1 cellular context compared by ENCODE assay signal in the genomic region with DNA sequence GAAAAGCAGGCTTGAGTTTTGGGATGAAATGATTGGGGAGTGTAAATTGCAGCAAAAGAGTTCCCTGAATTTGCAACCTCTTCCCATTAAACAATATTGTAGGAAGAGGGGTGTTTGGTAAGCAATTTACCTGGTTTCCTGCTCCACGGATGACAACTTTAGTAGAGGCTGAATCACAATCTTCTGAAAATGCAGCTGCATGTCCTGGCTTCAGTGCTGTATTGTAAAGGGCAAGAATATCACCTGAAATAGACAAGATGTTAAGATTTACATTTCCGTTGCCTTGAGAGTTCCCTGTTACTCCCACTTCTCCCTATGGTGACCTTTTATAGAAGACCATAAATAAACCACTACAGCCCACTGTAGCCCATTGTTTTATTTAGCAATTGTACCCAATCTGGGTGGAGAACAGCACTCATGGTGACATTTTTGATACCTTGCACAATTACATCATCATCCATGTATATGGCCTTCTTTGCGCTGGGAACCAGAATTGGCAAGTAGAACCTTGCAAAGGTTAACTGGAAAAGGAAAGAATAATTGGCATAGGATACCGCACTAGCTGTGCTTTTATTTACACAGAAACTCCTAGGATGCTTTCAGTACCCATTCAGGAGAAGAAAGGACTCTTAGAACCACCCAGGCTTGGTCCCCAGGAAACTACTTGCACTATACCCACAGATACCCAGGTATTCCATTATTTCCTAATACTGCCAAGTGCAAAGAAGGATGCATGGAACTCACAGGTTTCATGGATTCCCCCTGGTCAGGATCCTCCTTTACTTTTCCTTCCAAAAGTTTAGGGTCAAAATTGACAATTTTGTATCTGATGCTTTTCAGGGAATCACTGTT.
TF ChIP-seq lines count a peak whose summit lies in the region.

No MANE protein-coding gene starts in this region.

TF ChIP-seq in GM23338, 12 proteins besides CTCF, POLR2A, EP300 and RAD21:
- no peak for TF ChIP-seq CREB1 (CRISPR knock-in tag; IDR thresholded peaks at IDR 0.05; ENCODE audit: low read depth)
- TF ChIP-seq ZNF114 (CRISPR knock-in tag; IDR thresholded peaks at IDR 0.05): no peak
- TF ChIP-seq, protein P1, sequence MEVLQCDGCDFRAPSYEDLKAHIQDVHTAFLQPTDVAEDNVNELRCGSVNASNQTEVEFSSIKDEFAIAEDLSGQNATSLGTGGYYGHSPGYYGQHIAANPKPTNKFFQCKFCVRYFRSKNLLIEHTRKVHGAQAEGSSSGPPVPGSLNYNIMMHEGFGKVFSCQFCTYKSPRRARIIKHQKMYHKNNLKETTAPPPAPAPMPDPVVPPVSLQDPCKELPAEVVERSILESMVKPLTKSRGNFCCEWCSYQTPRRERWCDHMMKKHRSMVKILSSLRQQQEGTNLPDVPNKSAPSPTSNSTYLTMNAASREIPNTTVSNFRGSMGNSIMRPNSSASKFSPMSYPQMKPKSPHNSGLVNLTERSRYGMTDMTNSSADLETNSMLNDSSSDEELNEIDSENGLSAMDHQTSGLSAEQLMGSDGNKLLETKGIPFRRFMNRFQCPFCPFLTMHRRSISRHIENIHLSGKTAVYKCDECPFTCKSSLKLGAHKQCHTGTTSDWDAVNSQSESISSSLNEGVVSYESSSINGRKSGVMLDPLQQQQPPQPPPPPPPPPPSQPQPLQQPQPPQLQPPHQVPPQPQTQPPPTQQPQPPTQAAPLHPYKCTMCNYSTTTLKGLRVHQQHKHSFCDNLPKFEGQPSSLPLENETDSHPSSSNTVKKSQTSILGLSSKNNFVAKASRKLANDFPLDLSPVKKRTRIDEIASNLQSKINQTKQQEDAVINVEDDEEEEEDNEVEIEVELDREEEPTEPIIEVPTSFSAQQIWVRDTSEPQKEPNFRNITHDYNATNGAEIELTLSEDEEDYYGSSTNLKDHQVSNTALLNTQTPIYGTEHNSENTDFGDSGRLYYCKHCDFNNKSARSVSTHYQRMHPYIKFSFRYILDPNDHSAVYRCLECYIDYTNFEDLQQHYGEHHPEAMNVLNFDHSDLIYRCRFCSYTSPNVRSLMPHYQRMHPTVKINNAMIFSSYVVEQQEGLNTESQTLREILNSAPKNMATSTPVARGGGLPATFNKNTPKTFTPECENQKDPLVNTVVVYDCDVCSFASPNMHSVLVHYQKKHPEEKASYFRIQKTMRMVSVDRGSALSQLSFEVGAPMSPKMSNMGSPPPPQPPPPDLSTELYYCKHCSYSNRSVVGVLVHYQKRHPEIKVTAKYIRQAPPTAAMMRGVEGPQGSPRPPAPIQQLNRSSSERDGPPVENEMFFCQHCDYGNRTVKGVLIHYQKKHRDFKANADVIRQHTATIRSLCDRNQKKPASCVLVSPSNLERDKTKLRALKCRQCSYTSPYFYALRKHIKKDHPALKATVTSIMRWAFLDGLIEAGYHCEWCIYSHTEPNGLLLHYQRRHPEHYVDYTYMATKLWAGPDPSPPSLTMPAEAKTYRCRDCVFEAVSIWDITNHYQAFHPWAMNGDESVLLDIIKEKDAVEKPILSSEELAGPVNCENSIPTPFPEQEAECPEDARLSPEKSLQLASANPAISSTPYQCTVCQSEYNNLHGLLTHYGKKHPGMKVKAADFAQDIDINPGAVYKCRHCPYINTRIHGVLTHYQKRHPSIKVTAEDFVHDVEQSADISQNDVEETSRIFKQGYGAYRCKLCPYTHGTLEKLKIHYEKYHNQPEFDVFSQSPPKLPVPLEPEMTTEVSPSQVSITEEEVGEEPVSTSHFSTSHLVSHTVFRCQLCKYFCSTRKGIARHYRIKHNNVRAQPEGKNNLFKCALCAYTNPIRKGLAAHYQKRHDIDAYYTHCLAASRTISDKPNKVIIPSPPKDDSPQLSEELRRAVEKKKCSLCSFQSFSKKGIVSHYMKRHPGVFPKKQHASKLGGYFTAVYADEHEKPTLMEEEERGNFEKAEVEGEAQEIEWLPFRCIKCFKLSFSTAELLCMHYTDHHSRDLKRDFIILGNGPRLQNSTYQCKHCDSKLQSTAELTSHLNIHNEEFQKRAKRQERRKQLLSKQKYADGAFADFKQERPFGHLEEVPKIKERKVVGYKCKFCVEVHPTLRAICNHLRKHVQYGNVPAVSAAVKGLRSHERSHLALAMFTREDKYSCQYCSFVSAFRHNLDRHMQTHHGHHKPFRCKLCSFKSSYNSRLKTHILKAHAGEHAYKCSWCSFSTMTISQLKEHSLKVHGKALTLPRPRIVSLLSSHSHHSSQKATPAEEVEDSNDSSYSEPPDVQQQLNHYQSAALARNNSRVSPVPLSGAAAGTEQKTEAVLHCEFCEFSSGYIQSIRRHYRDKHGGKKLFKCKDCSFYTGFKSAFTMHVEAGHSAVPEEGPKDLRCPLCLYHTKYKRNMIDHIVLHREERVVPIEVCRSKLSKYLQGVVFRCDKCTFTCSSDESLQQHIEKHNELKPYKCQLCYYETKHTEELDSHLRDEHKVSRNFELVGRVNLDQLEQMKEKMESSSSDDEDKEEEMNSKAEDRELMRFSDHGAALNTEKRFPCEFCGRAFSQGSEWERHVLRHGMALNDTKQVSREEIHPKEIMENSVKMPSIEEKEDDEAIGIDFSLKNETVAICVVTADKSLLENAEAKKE (CRISPR knock-in tag; IDR thresholded peaks at IDR 0.05): no peak
- TF ChIP-seq EZH2 (IDR thresholded peaks at IDR 0.05; ENCODE audit: low read depth, unreplicated experiment): no peak
- TF ChIP-seq, protein P2, sequence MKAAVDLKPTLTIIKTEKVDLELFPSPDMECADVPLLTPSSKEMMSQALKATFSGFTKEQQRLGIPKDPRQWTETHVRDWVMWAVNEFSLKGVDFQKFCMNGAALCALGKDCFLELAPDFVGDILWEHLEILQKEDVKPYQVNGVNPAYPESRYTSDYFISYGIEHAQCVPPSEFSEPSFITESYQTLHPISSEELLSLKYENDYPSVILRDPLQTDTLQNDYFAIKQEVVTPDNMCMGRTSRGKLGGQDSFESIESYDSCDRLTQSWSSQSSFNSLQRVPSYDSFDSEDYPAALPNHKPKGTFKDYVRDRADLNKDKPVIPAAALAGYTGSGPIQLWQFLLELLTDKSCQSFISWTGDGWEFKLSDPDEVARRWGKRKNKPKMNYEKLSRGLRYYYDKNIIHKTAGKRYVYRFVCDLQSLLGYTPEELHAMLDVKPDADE (IDR thresholded peaks at IDR 0.05): no peak
- no peak for TF ChIP-seq POLR2AphosphoS5 (IDR thresholded peaks at IDR 0.05; ENCODE audit: low read depth)
